ENCODE assay signal across 19 cellular contexts in the genomic region with DNA sequence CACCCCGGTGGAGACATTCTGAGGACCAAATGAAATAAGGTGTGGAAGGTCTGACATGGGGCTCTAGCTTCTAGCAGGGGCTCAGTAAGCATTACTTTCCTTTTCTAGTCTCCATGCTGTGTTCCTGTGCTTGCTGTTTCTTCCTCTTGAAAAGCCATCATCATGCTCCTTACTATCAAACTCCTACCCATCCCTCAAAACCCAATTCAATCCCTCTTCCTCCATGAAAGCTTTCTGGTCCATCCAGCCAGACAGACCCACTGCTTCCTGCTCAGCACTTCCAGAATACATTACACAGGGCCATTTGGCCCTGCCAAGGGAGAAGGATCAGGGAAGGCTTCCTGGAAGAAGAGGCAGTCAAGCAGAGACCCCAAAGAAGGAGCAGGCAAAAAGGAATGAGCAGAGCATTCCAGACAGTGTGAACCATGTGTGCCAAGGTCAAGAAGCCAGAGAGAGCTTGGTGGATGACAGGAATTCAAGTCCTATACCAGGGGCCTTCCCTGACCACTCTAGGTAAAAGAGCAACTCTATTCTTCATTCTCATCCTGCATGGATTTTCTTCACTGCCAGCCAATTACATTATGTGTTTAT. TPM values are rescaled to one million over a fixed set of nuclear protein-coding genes. Genes with fewer than 3 reads are reported as not detected.
DNase-seq lines count a peak whose midpoint lies in the region; ATAC-seq and TF ChIP-seq lines count a peak whose summit lies in the region.
"Had no signal": no experiment of that assay in that cellular context is flagged by ENCODE, and none has a peak within 500 bp of the region (broad histone marks: within the 10 kb centered on the region; RNA-seq: fewer than 3 reads in every experiment).

No MANE protein-coding gene starts in this region.

- H3K9me3 ChIP-seq in GM23248 (ENCODE audit: low read depth) (no peaks in the 10 kb centered on the region), smooth muscle cell (replicated peaks; ENCODE audit: low read depth) (no peaks in the 10 kb centered on the region)
- H3K9me3 ChIP-seq: stomach had no signal

- H2AFZ ChIP-seq in GM23248 (no peak overlapping the region), smooth muscle cell (ENCODE audit: low read depth) (no peak overlapping the region)

- H3K36me3 ChIP-seq in GM23248 (ENCODE audit: low read depth) (peaks cover 14% of the 10 kb centered on the region; the same call in 1 of the 2 replicates), smooth muscle cell (ENCODE audit: low read depth) (no peaks in the 10 kb centered on the region)

- H3K9me2 ChIP-seq in GM23248 (ENCODE audit: insufficient read depth), result no peaks in the 10 kb centered on the region

- 96 to 100% methylated on average over 1 of the region's 1 CpG for WGBS in GM23248 (ENCODE audit: low coverage in 1 of 2, low lambda C conversion rate in 2 of 2, missing lambda C conversion rate in 2 of 2), 2 experiments
- WGBS in smooth muscle cell (ENCODE audit: low lambda C conversion rate), result 88% methylated on average over 1 of the region's 1 CpG

- DNase-seq in GM23248 (no peak), islet precursor cell (peak; percentile 45), smooth muscle cell (lab: John Stamatoyannopoulos, UW; ENCODE audit: unreplicated experiment) (no peak), SK-N-DZ (ENCODE audit: low spot score) (no peak)
- no peak for DNase-seq in activated CD4-positive, CD25-positive, alpha-beta regulatory T cell (lab: John Stamatoyannopoulos, UW)
- DNase-seq: activated CD4-positive, alpha-beta T cell treated with anti-CD3 and anti-CD28 coated beads for 1 hour; activated naive CD8-positive, alpha-beta T cell treated with anti-CD3 and anti-CD28 coated beads for 36 hours; CD8-positive, alpha-beta memory T cell; central memory CD4-positive, alpha-beta T cell; DMS79; effector memory CD4-positive, alpha-beta T cell; naive thymus-derived CD8-positive, alpha-beta T cell; NCI-H748 treated with DMSO at 0.1 percent for 48 hours; OCI-M1; stimulated activated CD4-positive, alpha-beta T cell treated with anti-CD3 and anti-CD28 coated beads, Interleukin-4, amount 100 ng/mL, for 1 hour; stomach had no signal

- H3K27ac ChIP-seq in GM23248 (peak overlapping the region; percentile 81; the same call in 1 of the 2 replicates), angular gyrus (ENCODE audit: low read depth, low read length) (peak overlapping the region; percentile 87), smooth muscle cell (ENCODE audit: low read depth) (peak overlapping the region; percentile 88)
- H3K27ac ChIP-seq: HL-60 had no signal

- H3K9ac ChIP-seq in GM23248 (no peak overlapping the region), smooth muscle cell (ENCODE audit: low read depth) (no peak overlapping the region)

- TF ChIP-seq CTCF in smooth muscle cell (IDR thresholded peaks at IDR 0.05; ENCODE audit: borderline replicate concordance, insufficient read depth, poor library complexity, severe bottlenecking), result no peak

- no peak overlapping the region for H3K4me2 ChIP-seq in GM23248 (ENCODE audit: unreplicated experiment)
- no peak overlapping the region for H3K4me2 ChIP-seq in smooth muscle cell

- H3K4me1 ChIP-seq in GM23248 (ENCODE audit: insufficient read depth) (peaks cover 71% of the 10 kb centered on the region), smooth muscle cell (ENCODE audit: low read depth) (peaks cover 51% of the 10 kb centered on the region)

- H3K27me3 ChIP-seq in GM23248 (replicated peaks; ENCODE audit: insufficient read depth), result no peaks in the 10 kb centered on the region
- H3K27me3 ChIP-seq in smooth muscle cell (ENCODE audit: low read depth), result no peaks in the 10 kb centered on the region
- H3K27me3 ChIP-seq: stomach had no signal

- H3K79me2 ChIP-seq in GM23248 (ENCODE audit: insufficient read depth), result peaks cover 8% of the 10 kb centered on the region; the same call in 1 of the 2 replicates
- H3K79me2 ChIP-seq in smooth muscle cell (ENCODE audit: low read depth), result peaks cover 41% of the 10 kb centered on the region

- no peaks in the 10 kb centered on the region for H4K20me1 ChIP-seq in GM23248 (ENCODE audit: insufficient read depth)
- peaks cover 17% of the 10 kb centered on the region for H4K20me1 ChIP-seq in smooth muscle cell (ENCODE audit: low read depth)

- peaks cover 68% of the 10 kb centered on the region for H3F3A ChIP-seq in GM23248 (ENCODE audit: insufficient read depth)
- peaks cover 52% of the 10 kb centered on the region for H3F3A ChIP-seq in smooth muscle cell (ENCODE audit: low read depth)

- no peak overlapping the region for H3K4me3 ChIP-seq in GM23248
- H3K4me3 ChIP-seq in smooth muscle cell, result no peak overlapping the region
- H3K4me3 ChIP-seq: stomach had no signal

- ATAC-seq in GM18873 (IDR thresholded peaks at IDR 0.05; ENCODE audit: low FRiP score, unreplicated experiment), result no peak
- ATAC-seq: naive thymus-derived CD8-positive, alpha-beta T cell had no signal

- in situ Hi-C loops in GM23248 (cut with MboI), result no loop called here

RNA-seq across cellular contexts. Expression of gene NUAK1, which starts 59.5 kb away (rescaled TPM):
- total RNA-seq in GM23248 (2014; rRNA removed; shearing (Covaris generic)), result 29.6 and 45.7 TPM in 2 replicates
- polyA plus RNA-seq in GM23248 (2016; fragmentation: Nextera tagmentation; extraction: Ambion mirVana), result 11.1 and 13.4 TPM in 2 replicates
- 54.0 and 64.2 TPM in 2 replicates for total RNA-seq in smooth muscle cell
- 35.3 and 38.8 TPM in 2 replicates for polyA plus RNA-seq in smooth muscle cell
- polyA plus RNA-seq in SK-N-DZ (2014; cell fraction: cytosol; rRNA removed), result 7.1 and 9.0 TPM in 2 replicates
- polyA plus RNA-seq in SK-N-DZ (2014; cell fraction: nucleus; rRNA removed), result 2.6 and 2.9 TPM in 2 replicates
- total RNA-seq: activated naive CD8-positive, alpha-beta T cell treated with anti-CD3 and anti-CD28 coated beads for 36 hours; CD8-positive, alpha-beta memory T cell; naive thymus-derived CD8-positive, alpha-beta T cell had no signal
